Comparison of ENCODE assay signal across 9 cellular contexts in genomic region chr1:116540088-116540487, GRCh38. TPM values are rescaled to one million over a fixed set of nuclear protein-coding genes. Genes with fewer than 3 reads are reported as not detected.
A peak's percentile ranks its signal among the peaks of the same experiment; 100 is the strongest.
DNase-seq lines count a peak whose midpoint lies in the region; ATAC-seq and TF ChIP-seq lines count a peak whose summit lies in the region.
"Had no signal": no experiment of that assay in that cellular context is flagged by ENCODE, and none has a peak within 500 bp of the region (broad histone marks: within the 10 kb centered on the region; RNA-seq: fewer than 3 reads in every experiment).

No MANE protein-coding gene starts in this region.

- no TSS peak for BruUV-seq in Caco-2 (replicated peaks; lab: Mats Ljungman, UMichigan)

- peak; percentile 49 for DNase-seq in GF-D8 (lab: John Stamatoyannopoulos, UW)
- no peak for DNase-seq in activated B cell treated with CpG ODN at 0.5 μM for 24 hours
- no peak for DNase-seq in HUDEP-2 (lab: John Stamatoyannopoulos, UW; ENCODE audit: unreplicated experiment in 76 of 76)
- DNase-seq in vagina (ENCODE audit: extremely low spot score in 2 of 2) = no peak
- DNase-seq in Caco-2 = no peak
- no peak for DNase-seq in chondrocyte (ENCODE audit: low spot score)
- DNase-seq: activated T-cell treated with anti-CD3 and anti-CD28 coated beads, Interleukin-2, amount 50 U/mL, for 4 hours had no signal

- H3K36me3 ChIP-seq in vagina = peaks cover 0 to 25% of the 10 kb centered on the region in 2 donors
- H3K36me3 ChIP-seq in Caco-2 (ENCODE audit: control insufficient read depth, insufficient read depth, low read length) = no peaks in the 10 kb centered on the region

- TF ChIP-seq CTCF in activated B cell treated with CpG ODN at 0.5 μM for 24 hours (IDR thresholded peaks at IDR 0.05) (no peak), vagina (IDR thresholded peaks at IDR 0.05) (no peak), Caco-2 (IDR thresholded peaks at IDR 0.05; ENCODE audit: insufficient read depth in 1 of 2, low read depth in 1 of 2, low read length in 1 of 2, severe bottlenecking in 1 of 2, unreplicated experiment in 1 of 2) (no peak), chondrocyte (IDR thresholded peaks at IDR 0.05) (no peak)

- H3K27me3 ChIP-seq in vagina (no peaks in the 10 kb centered on the region), Caco-2 (replicated peaks; ENCODE audit: control insufficient read depth, insufficient read depth, low read length) (no peaks in the 10 kb centered on the region)

- peaks cover 80% of the 10 kb centered on the region for H3K4me1 Mint-ChIP-seq in activated B cell treated with CpG ODN at 0.5 μM for 24 hours
- peaks cover 6% of the 10 kb centered on the region for H3K4me1 Mint-ChIP-seq in Caco-2 (ENCODE audit: low read depth, unreplicated experiment)
- peaks cover 9% of the 10 kb centered on the region for H3K4me1 Mint-ChIP-seq in chondrocyte (ENCODE audit: low read depth)

- H3K4me3 Mint-ChIP-seq in activated B cell treated with CpG ODN at 0.5 μM for 24 hours (peak overlapping the region; percentile 61), Caco-2 (ENCODE audit: unreplicated experiment) (no peak overlapping the region), chondrocyte (ENCODE audit: unreplicated experiment) (no peak overlapping the region)
- H3K4me3 Mint-ChIP-seq: activated T-cell treated with anti-CD3 and anti-CD28 coated beads, Interleukin-2, amount 50 U/mL, for 4 hours had no signal

- CTCF ChIA-PET in activated B cell treated with CpG ODN at 0.5 μM for 24 hours (lab: Charles Lee) = interaction anchor here (0.5 to 2.3 kb wide), 5 partner anchors 17 to 41 kb away, joined by 3 to 6 read pairs (median 5); partner anchors contain the start of gene CD58
- CTCF ChIA-PET in Caco-2 (lab: Charles Lee) = no interaction called here

- no peak for TF ChIP-seq POLR2A in vagina (IDR thresholded peaks at IDR 0.05)

- H3K27ac Mint-ChIP-seq in activated B cell treated with CpG ODN at 0.5 μM for 24 hours = peak overlapping the region; percentile 86
- no peak overlapping the region for H3K27ac Mint-ChIP-seq in Caco-2 (ENCODE audit: unreplicated experiment)
- H3K27ac Mint-ChIP-seq in chondrocyte (ENCODE audit: unreplicated experiment) = no peak overlapping the region

- H3K27ac ChIP-seq in vagina = no peak overlapping the region

- H3K4me1 ChIP-seq in vagina (peaks cover 29% of the 10 kb centered on the region), Caco-2 (no peaks in the 10 kb centered on the region)

- H3K27me3 Mint-ChIP-seq in activated B cell treated with CpG ODN at 0.5 μM for 24 hours (no peaks in the 10 kb centered on the region), Caco-2 (ENCODE audit: insufficient read depth, unreplicated experiment) (no peaks in the 10 kb centered on the region), chondrocyte (ENCODE audit: low read depth) (no peaks in the 10 kb centered on the region)

- H3K36me3 Mint-ChIP-seq in activated B cell treated with CpG ODN at 0.5 μM for 24 hours (ENCODE audit: low read depth) (peaks cover 83% of the 10 kb centered on the region), Caco-2 (ENCODE audit: insufficient read depth, unreplicated experiment) (no peaks in the 10 kb centered on the region), chondrocyte (ENCODE audit: low read depth) (peaks cover 24% of the 10 kb centered on the region)

- H3K9me3 Mint-ChIP-seq in activated B cell treated with CpG ODN at 0.5 μM for 24 hours = no peaks in the 10 kb centered on the region
- no peaks in the 10 kb centered on the region for H3K9me3 Mint-ChIP-seq in Caco-2 (ENCODE audit: unreplicated experiment)
- H3K9me3 Mint-ChIP-seq in chondrocyte (ENCODE audit: low read depth) = no peaks in the 10 kb centered on the region
- H3K9me3 Mint-ChIP-seq: activated T-cell treated with anti-CD3 and anti-CD28 coated beads, Interleukin-2, amount 50 U/mL, for 4 hours had no signal

- POLR2A ChIA-PET in activated B cell treated with CpG ODN at 0.5 μM for 24 hours (lab: Charles Lee) = interaction anchor here (1.1 to 5.6 kb wide), 6 partner anchors 13 to 36 kb away, joined by 4 to 58 read pairs (median 16); partner anchors contain the start of gene CD58
- POLR2A ChIA-PET in Caco-2 (lab: Charles Lee) = no interaction called here

- intact Hi-C loops in activated B cell treated with CpG ODN at 0.5 μM for 24 hours (cut with micrococcal nuclease) = loop anchor here (1.0 kb wide), 3 partner anchors 18 to 36 kb away; no protein-coding TSS in a partner anchor
- intact Hi-C loops in vagina (cut with DNase I) = no loop called here
- intact Hi-C loops in Caco-2 (cut with micrococcal nuclease; ENCODE audit: unreplicated experiment) = no loop called here

- no peaks in the 10 kb centered on the region for H3K9me3 ChIP-seq in vagina
- H3K9me3 ChIP-seq in Caco-2 = no peaks in the 10 kb centered on the region

- ATAC-seq in GM19372 (IDR thresholded peaks at IDR 0.05; ENCODE audit: low read depth, unreplicated experiment) (peak; percentile 45), HG03280 (IDR thresholded peaks at IDR 0.05; ENCODE audit: unreplicated experiment) (peak; percentile 57), activated B cell treated with CpG ODN at 0.5 μM for 24 hours (ENCODE audit: low read depth) (peak; percentile 45)

- no peak overlapping the region for H3K4me3 ChIP-seq in vagina
- H3K4me3 ChIP-seq in Caco-2 (ENCODE audit: low read depth, low read length) = no peak overlapping the region

RNA-seq across cellular contexts. Expression of gene CD58, which starts 30.7 kb away (rescaled TPM):
- 146 and 160 TPM in 2 replicates for total RNA-seq in activated B cell treated with CpG ODN at 0.5 μM for 24 hours
- 54.5 TPM for total RNA-seq in vagina
- 5.6 and 7.6 TPM in 2 replicates for total RNA-seq in Caco-2 (2022)
- total RNA-seq in chondrocyte = 15.1 to 20.4 TPM (median 19.6 TPM) in 3 replicates
